In the genomic region with DNA sequence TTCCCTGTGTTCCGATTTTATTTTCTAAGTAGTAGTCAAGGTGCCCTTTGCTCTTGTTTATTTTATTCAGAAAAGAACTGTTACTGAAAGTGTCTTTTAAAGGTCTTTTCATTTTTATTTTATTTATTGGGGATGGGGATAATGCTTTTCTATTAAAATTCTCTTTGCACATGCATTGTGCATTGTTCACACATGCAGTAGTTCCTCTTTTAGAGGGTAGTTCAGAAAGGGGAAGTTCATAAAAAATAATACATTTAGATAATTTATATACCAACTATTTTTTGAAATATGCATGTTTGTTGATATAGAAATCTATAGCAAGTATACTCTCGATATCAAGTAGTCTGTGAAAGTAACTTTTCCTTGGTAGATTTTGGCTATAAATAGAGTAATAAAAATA, we compare ENCODE assay signal across 17 cellular contexts. TPM values are rescaled to one million over a fixed set of nuclear protein-coding genes. Genes with fewer than 3 reads are reported as not detected.
"Had no signal": no experiment of that assay in that cellular context is flagged by ENCODE, and none has a peak within 500 bp of the region (broad histone marks: within the 10 kb centered on the region; RNA-seq: fewer than 3 reads in every experiment).

No MANE protein-coding gene starts in this region.

- ATAC-seq: activated CD4-positive, alpha-beta T cell treated with anti-CD3 and anti-CD28 coated beads for 36 hours; activated T-cell treated with anti-CD3 and anti-CD28 coated beads, Interleukin-2, amount 50 U/mL, for 4 hours; gastrocnemius medialis; heart right ventricle; left colon; lower lobe of right lung; right lobe of liver had no signal

- H3K4me2 ChIP-seq: smooth muscle cell had no signal

- H3K36me3 ChIP-seq: adrenal gland, cardiac muscle cell, gastrocnemius medialis, heart right ventricle, lower lobe of right lung, right lobe of liver, suprapubic skin had no signal

- H3K4me3 ChIP-seq: adrenal gland, cardiac muscle cell, gastrocnemius medialis, heart right ventricle, lower lobe of right lung, right lobe of liver, smooth muscle cell, suprapubic skin had no signal

- H3K9me3 ChIP-seq: adrenal gland, gastrocnemius medialis, heart right ventricle, lower lobe of right lung, right lobe of liver, suprapubic skin had no signal

- H3K27ac ChIP-seq: adrenal gland, cardiac muscle cell, epithelial cell of prostate, gastrocnemius medialis, heart right ventricle, lower lobe of right lung, right lobe of liver, suprapubic skin had no signal

- DNase-seq: activated CD4-positive, alpha-beta memory T cell treated with anti-CD3 and anti-CD28 coated beads for 36 hours; activated CD4-positive, alpha-beta T cell treated with anti-CD3 and anti-CD28 coated beads for 36 hours; activated effector memory CD4-positive, alpha-beta T cell treated with Interleukin-2 at 50 U/mL for 16 hours; activated naive CD4-positive, alpha-beta T cell treated with anti-CD3 and anti-CD28 coated beads, Interleukin-2, amount 50 U/mL, for 16 hours; activated T-cell treated with anti-CD3 and anti-CD28 coated beads, Interleukin-2, amount 50 U/mL, for 4 hours; adrenal gland; gastrocnemius medialis; heart right ventricle; left colon; lower lobe of right lung; right lobe of liver; T1000 had no signal

RNA-seq across cellular contexts. Expression of gene GPC5, which starts 3.5 kb away (rescaled TPM):
- total RNA-seq: gastrocnemius medialis, pulmonary artery endothelial cell had no signal
